17 cellular contexts compared by ENCODE assay signal in genomic region chr5:147735621-147736125, GRCh38. TPM values are rescaled to one million over a fixed set of nuclear protein-coding genes. Genes with fewer than 3 reads are reported as not detected.
DNase-seq lines count a peak whose midpoint lies in the region; ATAC-seq and TF ChIP-seq lines count a peak whose summit lies in the region.
"Had no signal": no experiment of that assay in that cellular context is flagged by ENCODE, and none has a peak within 500 bp of the region (broad histone marks: within the 10 kb centered on the region; RNA-seq: fewer than 3 reads in every experiment).

No MANE protein-coding gene starts in this region.

- H3K27me3 ChIP-seq in osteoblast (ENCODE audit: insufficient read depth, low read length): no peaks in the 10 kb centered on the region

- CTCF ChIA-PET in HEK293 (lab: Yijun Ruan, JAX): no interaction called here
- CTCF ChIA-PET in WTC11 (lab: Charles Lee): interaction anchor here (1.0 kb wide), 1 partner anchor 87 kb away, joined by 3 read pairs; no protein-coding TSS in a partner anchor

- no peak overlapping the region for H3K4me3 Mint-ChIP-seq in natural killer cell
- no peak overlapping the region for H3K4me3 Mint-ChIP-seq in natural killer cell treated with Interleukin-12 subunit alpha and Interleukin-12 subunit beta and Interleukin-15 and Interleukin-18, amount 100 ng/mL, for 72 hours
- H3K4me3 Mint-ChIP-seq in WTC11: no peak overlapping the region
- H3K4me3 Mint-ChIP-seq: B cell; CD14-positive monocyte; CD8-positive, alpha-beta T cell had no signal

- ATAC-seq in natural killer cell: no peak
- no peak for ATAC-seq in natural killer cell treated with Interleukin-12 subunit alpha and Interleukin-12 subunit beta and Interleukin-15 and Interleukin-18, amount 100 ng/mL, for 72 hours
- no peak for ATAC-seq in WTC11
- ATAC-seq: CD8-positive, alpha-beta T cell; K562 had no signal

- no peaks in the 10 kb centered on the region for H4K20me1 ChIP-seq in osteoblast (ENCODE audit: insufficient read depth, low read length)

- H3K36me3 ChIP-seq in HEK293 (ENCODE audit: control insufficient read depth in 2 of 2, insufficient read depth in 1 of 2, low read length in 2 of 2): no peaks in the 10 kb centered on the region
- no peaks in the 10 kb centered on the region for H3K36me3 ChIP-seq in osteoblast (ENCODE audit: insufficient read depth, low read length)

- DNase-seq in natural killer cell (no peak), WTC11 (ENCODE audit: low spot score) (no peak), osteoblast (ENCODE audit: insufficient read length, low spot score, missing footprints) (peak; percentile 22), hepatic stellate cell (ENCODE audit: low spot score) (no peak), DMS79 (lab: John Stamatoyannopoulos, UW) (no peak), SK-N-DZ (ENCODE audit: low spot score) (no peak)
- DNase-seq in natural killer cell treated with Interleukin-12 subunit alpha and Interleukin-12 subunit beta and Interleukin-15 and Interleukin-18, amount 100 ng/mL, for 72 hours (ENCODE audit: low spot score): no peak
- DNase-seq: CD8-positive, alpha-beta T cell; COR-L47; DMS79 treated with DMSO at 0.1 percent for 48 hours; GF-D8; HCEC 1CT had no signal

- H3K4me2 ChIP-seq in osteoblast (ENCODE audit: insufficient read depth, low read length): no peak overlapping the region

- H3K4me1 ChIP-seq in HEK293 (ENCODE audit: control insufficient read depth, insufficient read depth, low read length) (peaks cover 6% of the 10 kb centered on the region; the same call in 1 of the 2 replicates), osteoblast (ENCODE audit: insufficient read depth, low read length) (no peaks in the 10 kb centered on the region)

- H3K27ac Mint-ChIP-seq in natural killer cell (peak overlapping the region; percentile 19 to 69), WTC11 (peak overlapping the region; percentile 89; the same call in 1 of the 2 replicates)
- H3K27ac Mint-ChIP-seq in natural killer cell treated with Interleukin-12 subunit alpha and Interleukin-12 subunit beta and Interleukin-15 and Interleukin-18, amount 100 ng/mL, for 72 hours: no peak overlapping the region
- H3K27ac Mint-ChIP-seq: B cell; CD14-positive monocyte; CD8-positive, alpha-beta T cell had no signal

- intact Hi-C loops in natural killer cell (cut with micrococcal nuclease): no loop called here

- no peak overlapping the region for H2AFZ ChIP-seq in osteoblast (ENCODE audit: low read length)

- H3K9me3 Mint-ChIP-seq in natural killer cell (no peaks in the 10 kb centered on the region), WTC11 (peaks cover 6% of the 10 kb centered on the region)
- no peaks in the 10 kb centered on the region for H3K9me3 Mint-ChIP-seq in natural killer cell treated with Interleukin-12 subunit alpha and Interleukin-12 subunit beta and Interleukin-15 and Interleukin-18, amount 100 ng/mL, for 72 hours

- H3K36me3 Mint-ChIP-seq in natural killer cell (no peaks in the 10 kb centered on the region), WTC11 (peaks cover 8% of the 10 kb centered on the region)
- H3K36me3 Mint-ChIP-seq in natural killer cell treated with Interleukin-12 subunit alpha and Interleukin-12 subunit beta and Interleukin-15 and Interleukin-18, amount 100 ng/mL, for 72 hours: no peaks in the 10 kb centered on the region
- H3K36me3 Mint-ChIP-seq: CD14-positive monocyte had no signal

- H3K4me3 ChIP-seq in HEK293 (ENCODE audit: low read depth, low read length) (no peak overlapping the region), osteoblast (ENCODE audit: insufficient read depth, low read length) (no peak overlapping the region)
- H3K4me3 ChIP-seq: K562 had no signal

- peaks cover 37 to 38% of the 10 kb centered on the region in 2 donors for H3K4me1 Mint-ChIP-seq in natural killer cell
- peaks cover 16 to 24% of the 10 kb centered on the region in 2 donors for H3K4me1 Mint-ChIP-seq in natural killer cell treated with Interleukin-12 subunit alpha and Interleukin-12 subunit beta and Interleukin-15 and Interleukin-18, amount 100 ng/mL, for 72 hours (ENCODE audit: low read depth in 2 of 2)
- H3K4me1 Mint-ChIP-seq in WTC11: peaks cover 41% of the 10 kb centered on the region
- H3K4me1 Mint-ChIP-seq: CD14-positive monocyte had no signal

- H3K27ac ChIP-seq in HEK293 (ENCODE audit: extremely low read depth, low read depth, low read length): no peak overlapping the region
- H3K27ac ChIP-seq in osteoblast (ENCODE audit: low read depth, low read length): no peak overlapping the region
- H3K27ac ChIP-seq: HL-60 had no signal

- H3K27me3 Mint-ChIP-seq in natural killer cell (ENCODE audit: low read depth in 2 of 2) (no peaks in the 10 kb centered on the region), WTC11 (ENCODE audit: low read depth) (no peaks in the 10 kb centered on the region)
- H3K27me3 Mint-ChIP-seq in natural killer cell treated with Interleukin-12 subunit alpha and Interleukin-12 subunit beta and Interleukin-15 and Interleukin-18, amount 100 ng/mL, for 72 hours: no peaks in the 10 kb centered on the region
- H3K27me3 Mint-ChIP-seq: B cell had no signal

- no peaks in the 10 kb centered on the region for H3K9me3 ChIP-seq in HEK293 (ENCODE audit: control insufficient read depth, insufficient read depth, low read depth, low read length)
- no peaks in the 10 kb centered on the region for H3K9me3 ChIP-seq in osteoblast (ENCODE audit: low read depth, low read length)

- no peaks in the 10 kb centered on the region for H3K79me2 ChIP-seq in osteoblast (ENCODE audit: insufficient read depth, low read length)

- TF ChIP-seq CTCF in natural killer cell (IDR thresholded peaks at IDR 0.05) (no peak), HEK293 (tag by site-specific recombination; IDR thresholded peaks at IDR 0.05) (no peak), WTC11 (IDR thresholded peaks at IDR 0.05) (no peak), osteoblast (IDR thresholded peaks at IDR 0.05; ENCODE audit: extremely low read depth, low read depth, low read length) (no peak)

- POLR2A ChIA-PET in HEK293 (lab: Yijun Ruan, JAX) (no interaction called here), WTC11 (lab: Charles Lee) (interaction anchor here (0.6 kb wide), 1 partner anchor 13 kb away, joined by 3 read pairs; no protein-coding TSS in a partner anchor)

TF ChIP-seq in HEK293, 187 proteins besides CTCF, POLR2A, EP300 and RAD21:
- no peak for TF ChIP-seq ZNF350 (tag by site-specific recombination; IDR thresholded peaks at IDR 0.05)
- peak; percentile 47; the same call in 1 of the 2 replicates for TF ChIP-seq SCRT2 (tag by site-specific recombination; IDR thresholded peaks at IDR 0.05)
TF ChIP-seq in HEK293: peak in this region for 1.

TF ChIP-seq in WTC11, 78 proteins besides CTCF, POLR2A, EP300 and RAD21 (continues in another document):
- TF ChIP-seq MLX (CRISPR knock-in tag; IDR thresholded peaks at IDR 0.05): no peak
- TF ChIP-seq ATF6 (CRISPR knock-in tag; IDR thresholded peaks at IDR 0.05): no peak
- TF ChIP-seq TEAD1 (CRISPR knock-in tag; IDR thresholded peaks at IDR 0.05): no peak
- TF ChIP-seq JAZF1 (CRISPR knock-in tag; IDR thresholded peaks at IDR 0.05): no peak
- TF ChIP-seq ZNF512 (CRISPR knock-in tag; IDR thresholded peaks at IDR 0.05; ENCODE audit: borderline replicate concordance): no peak
- TF ChIP-seq RELA (CRISPR knock-in tag; IDR thresholded peaks at IDR 0.05; ENCODE audit: borderline replicate concordance): no peak

RNA-seq across cellular contexts. Expression of gene JAKMIP2, which starts 46.9 kb away (rescaled TPM):
- total RNA-seq in natural killer cell (10 to 100 TPM; 12.2 to 16.1 (median 14.9) TPM), WTC11 (2021) (10.9 to 11.9 TPM (median 11.8 TPM) in 3 replicates), osteoblast (1.1 and 1.2 TPM in 2 replicates)
- 1 to 10 TPM; 5.5 to 6.8 TPM for total RNA-seq in natural killer cell treated with Interleukin-12 subunit alpha and Interleukin-12 subunit beta and Interleukin-15 and Interleukin-18, amount 100 ng/mL, for 72 hours
- 13.7 and 15.7 TPM in 2 replicates for polyA plus RNA-seq in SK-N-DZ (2014; cell fraction: cytosol; rRNA removed)
- 12.5 and 13.2 TPM in 2 replicates for polyA plus RNA-seq in SK-N-DZ (2014; cell fraction: nucleus; rRNA removed)
- total RNA-seq: K562 had no signal
- polyA plus RNA-seq: K562 had no signal

Comparison
In these comparisons a context has a peak if more than half of its experiments do, and no peak if none do; other contexts are left out.
1. H3K27ac Mint-ChIP-seq: peak in natural killer cell (2 of 2) and WTC11 (single experiment); none in natural killer cell treated with Interleukin-12 subunit alpha and Interleukin-12 subunit beta and Interleukin-15 and Interleukin-18, amount 100 ng/mL, for 72 hours (0 of 2).